10 cellular contexts compared by ENCODE assay signal in the genomic region with DNA sequence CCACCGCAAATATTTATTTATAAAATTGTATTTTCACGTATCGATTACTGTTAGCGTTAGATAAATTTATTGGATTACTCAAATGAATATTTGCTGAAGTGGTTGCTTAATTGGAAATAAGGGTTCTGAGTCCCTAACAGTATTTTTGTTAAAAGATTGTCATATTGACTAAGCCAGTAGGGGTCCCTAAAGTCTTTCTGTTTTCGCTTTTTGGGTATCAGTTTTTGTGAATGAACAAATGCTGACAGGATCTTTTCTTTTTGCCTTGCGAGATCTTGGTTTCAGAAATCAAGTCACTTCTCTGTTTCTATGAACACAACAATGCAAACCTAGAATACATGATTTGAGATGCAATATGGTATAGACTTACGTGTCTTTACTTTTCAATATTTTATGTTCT. TPM values are rescaled to one million over a fixed set of nuclear protein-coding genes. Genes with fewer than 3 reads are reported as not detected.
A peak's percentile ranks its signal among the peaks of the same experiment; 100 is the strongest.
DNase-seq lines count a peak whose midpoint lies in the region; ATAC-seq, FAIRE-seq and TF ChIP-seq lines count a peak whose summit lies in the region.
"Had no signal": no experiment of that assay in that cellular context is flagged by ENCODE, and none has a peak within 500 bp of the region (broad histone marks: within the 10 kb centered on the region; RNA-seq: fewer than 3 reads in every experiment).

No MANE protein-coding gene starts in this region.

- H3K27ac ChIP-seq in DND-41 (ENCODE audit: low read length) (no peak overlapping the region), HepG2 (ENCODE audit: extremely low read length, insufficient read depth, low read length) (no peak overlapping the region), esophagus squamous epithelium (no peak overlapping the region)
- no peak overlapping the region for H3K27ac ChIP-seq in effector memory CD4-positive, alpha-beta T cell (ENCODE audit: insufficient read depth, low read length, poor library complexity, severe bottlenecking)
- H3K27ac ChIP-seq: parathyroid adenoma had no signal

- no peak for TF ChIP-seq RAD21 in HepG2 (CRISPR knock-in tag; IDR thresholded peaks at IDR 0.05)

- 95% methylated on average over 7 of the region's 7 CpGs for WGBS in HepG2 (ENCODE audit: low lambda C conversion rate)
- 91 to 94% methylated on average over 7 of the region's 7 CpGs for WGBS in esophagus squamous epithelium, 2 donors

- POLR2A ChIA-PET in HepG2 (lab: Yijun Ruan, JAX), result no interaction called here

- H3K27me3 ChIP-seq in DND-41 (ENCODE audit: insufficient read depth, low read length, poor library complexity), result no peaks in the 10 kb centered on the region
- no peaks in the 10 kb centered on the region for H3K27me3 ChIP-seq in HepG2 (ENCODE audit: control insufficient read depth in 1 of 2, insufficient read depth in 2 of 2, low read length in 2 of 2)
- no peaks in the 10 kb centered on the region for H3K27me3 ChIP-seq in esophagus squamous epithelium
- no peaks in the 10 kb centered on the region for H3K27me3 ChIP-seq in effector memory CD4-positive, alpha-beta T cell (replicated peaks; ENCODE audit: control insufficient read depth, insufficient read depth, low read length, poor library complexity, severe bottlenecking)

- TF ChIP-seq POLR2A in HepG2 (IDR thresholded peaks at IDR 0.05; ENCODE audit: insufficient read depth in 1 of 2, low read depth in 2 of 2, low read length in 2 of 2) (no peak), esophagus squamous epithelium (IDR thresholded peaks at IDR 0.05) (no peak)

- CTCF ChIA-PET in HepG2 (lab: Yijun Ruan, JAX; ENCODE audit: low intra/inter-chr PET ratio, low total read pairs), result no interaction called here

- H3K4me2 ChIP-seq in DND-41 (ENCODE audit: insufficient read depth, low read length) (no peak overlapping the region), HepG2 (ENCODE audit: low read depth, low read length) (no peak overlapping the region)

- no TSS peak for BruUV-seq in HepG2 (replicated peaks; lab: Mats Ljungman, UMichigan)

- TF ChIP-seq EP300 in HepG2 (IDR thresholded peaks at IDR 0.05; ENCODE audit: low read depth in 2 of 2, low read length in 2 of 2), result no peak
- TF ChIP-seq EP300 in HepG2 (CRISPR knock-in tag; IDR thresholded peaks at IDR 0.05; ENCODE audit: borderline replicate concordance), result no peak

- H3K79me2 ChIP-seq in DND-41 (ENCODE audit: insufficient read depth, low read length), result peaks cover 53% of the 10 kb centered on the region
- H3K79me2 ChIP-seq in HepG2 (ENCODE audit: insufficient read depth, low read length), result no peaks in the 10 kb centered on the region
- H3K79me2 ChIP-seq: parathyroid adenoma had no signal

- H3K9me3 ChIP-seq in DND-41 (ENCODE audit: insufficient read depth, low read length, severe bottlenecking) (no peaks in the 10 kb centered on the region), HepG2 (ENCODE audit: low read length) (no peaks in the 10 kb centered on the region), esophagus squamous epithelium (no peaks in the 10 kb centered on the region)
- H3K9me3 ChIP-seq in effector memory CD4-positive, alpha-beta T cell (ENCODE audit: control insufficient read depth, low read length), result no peaks in the 10 kb centered on the region

- no peak overlapping the region for H3K9ac ChIP-seq in DND-41 (ENCODE audit: low read depth, low read length)
- no peak overlapping the region for H3K9ac ChIP-seq in HepG2 (ENCODE audit: insufficient read depth, low read depth, low read length)
- H3K9ac ChIP-seq: parathyroid adenoma had no signal

- in situ Hi-C loops in HepG2 (cut with HindIII; ENCODE audit: extremely low pct_ligation_motif_present, low pct_unique_long_range_greater_than_20kb), result no loop called here

- H2AFZ ChIP-seq in DND-41 (ENCODE audit: low read depth, low read length) (no peak overlapping the region), HepG2 (ENCODE audit: low read length) (no peak overlapping the region)
- H2AFZ ChIP-seq: parathyroid adenoma had no signal

- peaks cover 85% of the 10 kb centered on the region for H3K36me3 ChIP-seq in DND-41 (ENCODE audit: insufficient read depth, low read length)
- peaks cover 3 to 43% of the 10 kb centered on the region in 2 experiments; a peak in 3 of 5 replicates for H3K36me3 ChIP-seq in HepG2 (replicated peaks in 1 of 2; ENCODE audit: control insufficient read depth in 1 of 2, insufficient read depth in 2 of 2, low read length in 2 of 2)
- no peaks in the 10 kb centered on the region for H3K36me3 ChIP-seq in esophagus squamous epithelium
- no peaks in the 10 kb centered on the region for H3K36me3 ChIP-seq in effector memory CD4-positive, alpha-beta T cell (ENCODE audit: control insufficient read depth, insufficient read depth, low read length)

- no peak for ATAC-seq in DND-41 (ENCODE audit: insufficient read depth, low read depth)
- no peak for ATAC-seq in HepG2
- ATAC-seq: activated CD8-positive, alpha-beta T cell treated with anti-CD3 and anti-CD28 coated beads for 36 hours had no signal

- H3K4me1 ChIP-seq in DND-41 (ENCODE audit: insufficient read depth, low read length) (peaks cover 15% of the 10 kb centered on the region), HepG2 (ENCODE audit: insufficient read depth, low read length) (no peaks in the 10 kb centered on the region), esophagus squamous epithelium (no peaks in the 10 kb centered on the region)
- H3K4me1 ChIP-seq in effector memory CD4-positive, alpha-beta T cell (ENCODE audit: control insufficient read depth, insufficient read depth, low read length, poor library complexity, severe bottlenecking), result no peaks in the 10 kb centered on the region
- H3K4me1 ChIP-seq: parathyroid adenoma had no signal

- intact Hi-C loops in HepG2 (cut with micrococcal nuclease; ENCODE audit: unreplicated experiment), result loop anchor here (5.0 kb wide), 1 partner anchor 190 kb away; a partner anchor contains a TSS
- intact Hi-C loops in esophagus squamous epithelium (cut with DNase I), result no loop called here

- TF ChIP-seq CTCF in DND-41 (IDR thresholded peaks at IDR 0.05; ENCODE audit: borderline replicate concordance, extremely low read depth, low read length, poor library complexity, severe bottlenecking) (peak; percentile 30), HepG2 (CRISPR knock-in tag; IDR thresholded peaks at IDR 0.05) (no peak), esophagus squamous epithelium (IDR thresholded peaks at IDR 0.05) (peak in 1 of 6 experiments; percentile 15)

- DNase-seq in DND-41 (no peak), HuH-7 (ENCODE audit: low spot score) (peak; percentile 23), amniotic epithelial cell (ENCODE audit: low read depth) (peak; percentile 20), HepG2 (ENCODE audit: low spot score) (peak; percentile 4), esophagus squamous epithelium (lab: John Stamatoyannopoulos, UW) (no peak), HCEC 1CT (no peak), SHP77 treated with DMSO at 0.1 percent for 48 hours (lab: John Stamatoyannopoulos, UW) (no peak)
- DNase-seq in effector memory CD4-positive, alpha-beta T cell, result no peak
- DNase-seq: activated CD8-positive, alpha-beta T cell treated with anti-CD3 and anti-CD28 coated beads for 36 hours had no signal

- no peak for FAIRE-seq in HepG2 (lab: Jason Lieb, UNC)

- H4K20me1 ChIP-seq in DND-41 (ENCODE audit: insufficient read depth, low read length) (peaks cover 16% of the 10 kb centered on the region; the same call in 1 of the 2 replicates), HepG2 (ENCODE audit: insufficient read depth, low read length) (no peaks in the 10 kb centered on the region)

- H3K4me3 ChIP-seq in DND-41 (ENCODE audit: low read depth in 1 of 2, low read length in 2 of 2), result no peak overlapping the region
- H3K4me3 ChIP-seq in HepG2 (replicated peaks in 1 of 3; ENCODE audit: insufficient read depth in 1 of 3, low read depth in 2 of 3, low read length in 3 of 3), result no peak overlapping the region
- H3K4me3 ChIP-seq in esophagus squamous epithelium, result no peak overlapping the region
- H3K4me3 ChIP-seq in effector memory CD4-positive, alpha-beta T cell (ENCODE audit: insufficient read depth, low read depth, low read length, poor library complexity, severe bottlenecking), result no peak overlapping the region

RNA-seq across cellular contexts. Expression of a gene that starts 7.1 kb away (rescaled TPM):
- total RNA-seq in HepG2 (2016; rRNA removed; fragmentation: Illumina TruSeq; extraction: Trizol) (12.8 and 20.6 TPM in 2 replicates), esophagus squamous epithelium (1 to 10 TPM; 1.9 to 8.5 (median 4.5) TPM)
- 3.3 and 4.3 TPM in 2 replicates for total RNA-seq in HepG2 (2016; cell fraction: cytosol; rRNA removed; fragmentation: Illumina TruSeq; extraction: Trizol; ENCODE audit: low read depth)
- 15.4 and 17.8 TPM in 2 replicates for total RNA-seq in HepG2 (2016; cell fraction: insoluble cytoplasmic fraction; rRNA removed; fragmentation: Illumina TruSeq; extraction: Trizol)
- total RNA-seq in HepG2 (2016; cell fraction: membrane; rRNA removed; fragmentation: Illumina TruSeq; extraction: Trizol), result 6.5 and 7.3 TPM in 2 replicates
- 10.1 and 12.1 TPM in 2 replicates for total RNA-seq in HepG2 (2016; cell fraction: nucleus; rRNA removed; fragmentation: Illumina TruSeq; extraction: Trizol)
- polyA plus RNA-seq in HepG2 (2011; rRNA removed), result 6.2 and 8.5 TPM in 2 replicates
- polyA plus RNA-seq in HepG2 (2011; cell fraction: cytosol; rRNA removed), result 6.3 and 7.9 TPM in 2 replicates
- 4.9 and 5.2 TPM in 2 replicates for polyA plus RNA-seq in HepG2 (2011; cell fraction: nucleus; rRNA removed)
- polyA plus RNA-seq in HepG2 (2012), result 3.7 and 8.8 TPM in 2 replicates
- 2.7 and 3.1 TPM in 2 replicates for polyA plus RNA-seq in HepG2 (2016; cell fraction: cytosol; fragmentation: Illumina TruSeq; extraction: Trizol; ENCODE audit: low read depth)
- polyA plus RNA-seq in HepG2 (2016; cell fraction: insoluble cytoplasmic fraction; fragmentation: Illumina TruSeq; extraction: Trizol; ENCODE audit: low read depth), result 42.2 and 42.8 TPM in 2 replicates
- 6.1 and 7.0 TPM in 2 replicates for polyA plus RNA-seq in HepG2 (2016; cell fraction: membrane; fragmentation: Illumina TruSeq; extraction: Trizol; ENCODE audit: low read depth)
- 18.7 and 21.0 TPM in 2 replicates for polyA plus RNA-seq in HepG2 (2016; cell fraction: nucleus; fragmentation: Illumina TruSeq; extraction: Trizol; ENCODE audit: insufficient read depth, low read depth)
- polyA minus RNA-seq in HepG2 (2011; rRNA and poly(A)+ RNA removed; ENCODE audit: low replicate concordance), result 23.6 and 59.0 TPM in 2 replicates
- polyA minus RNA-seq in HepG2 (2011; cell fraction: cytosol; rRNA and poly(A)+ RNA removed), result 2.3 and 6.5 TPM in 2 replicates
- 4.8 and 7.3 TPM in 2 replicates for polyA minus RNA-seq in HepG2 (2011; cell fraction: nucleus; rRNA and poly(A)+ RNA removed)

RNA-seq across cellular contexts. Expression of a gene that starts 53.0 kb away (rescaled TPM):
- 10.5 and 19.5 TPM in 2 replicates for total RNA-seq in HepG2 (2016; rRNA removed; fragmentation: Illumina TruSeq; extraction: Trizol)
- total RNA-seq in HepG2 (2016; cell fraction: cytosol; rRNA removed; fragmentation: Illumina TruSeq; extraction: Trizol; ENCODE audit: low read depth), result 18.0 and 20.7 TPM in 2 replicates
- 7.9 and 18.6 TPM in 2 replicates for total RNA-seq in HepG2 (2016; cell fraction: insoluble cytoplasmic fraction; rRNA removed; fragmentation: Illumina TruSeq; extraction: Trizol)
- 10.4 and 11.1 TPM in 2 replicates for total RNA-seq in HepG2 (2016; cell fraction: membrane; rRNA removed; fragmentation: Illumina TruSeq; extraction: Trizol)
- 22.7 and 25.4 TPM in 2 replicates for total RNA-seq in HepG2 (2016; cell fraction: nucleus; rRNA removed; fragmentation: Illumina TruSeq; extraction: Trizol)
- 16.8 and 18.2 TPM in 2 replicates for polyA plus RNA-seq in HepG2 (2011; rRNA removed)
- polyA plus RNA-seq in HepG2 (2011; cell fraction: cytosol; rRNA removed), result 17.5 and 19.5 TPM in 2 replicates
- polyA plus RNA-seq in HepG2 (2011; cell fraction: nucleus; rRNA removed), result 16.1 and 22.7 TPM in 2 replicates
- 19.5 and 21.1 TPM in 2 replicates for polyA plus RNA-seq in HepG2 (2012)
- 5.8 and 6.1 TPM in 2 replicates for polyA plus RNA-seq in HepG2 (2016; cell fraction: cytosol; fragmentation: Illumina TruSeq; extraction: Trizol; ENCODE audit: low read depth)
- 15.7 and 17.8 TPM in 2 replicates for polyA plus RNA-seq in HepG2 (2016; cell fraction: insoluble cytoplasmic fraction; fragmentation: Illumina TruSeq; extraction: Trizol; ENCODE audit: low read depth)
- polyA plus RNA-seq in HepG2 (2016; cell fraction: membrane; fragmentation: Illumina TruSeq; extraction: Trizol; ENCODE audit: low read depth), result 11.2 and 11.3 TPM in 2 replicates
- 60.2 and 62.0 TPM in 2 replicates for polyA plus RNA-seq in HepG2 (2016; cell fraction: nucleus; fragmentation: Illumina TruSeq; extraction: Trizol; ENCODE audit: insufficient read depth, low read depth)
- 12.7 and 29.0 TPM in 2 replicates for polyA minus RNA-seq in HepG2 (2011; rRNA and poly(A)+ RNA removed; ENCODE audit: low replicate concordance)
- polyA minus RNA-seq in HepG2 (2011; cell fraction: cytosol; rRNA and poly(A)+ RNA removed), result 12.9 and 13.8 TPM in 2 replicates
- 10.2 and 11.7 TPM in 2 replicates for polyA minus RNA-seq in HepG2 (2011; cell fraction: nucleus; rRNA and poly(A)+ RNA removed)
- 10 to 100 TPM; 21.3 to 31.9 (median 26.4) TPM for total RNA-seq in esophagus squamous epithelium

Comparison
In these comparisons a context has a peak if more than half of its experiments do, and no peak if none do; other contexts are left out.
1. DNase-seq: peak in HuH-7 (single experiment), amniotic epithelial cell (single experiment) and HepG2 (single experiment); none in DND-41 (single experiment), esophagus squamous epithelium (single experiment), effector memory CD4-positive, alpha-beta T cell (0 of 3), HCEC 1CT (single experiment) and SHP77 treated with DMSO at 0.1 percent for 48 hours (single experiment).